Comparison of ENCODE assay signal across 10 cellular contexts in genomic region chr13:112067121-112067741, GRCh38. TPM values are rescaled to one million over a fixed set of nuclear protein-coding genes. Genes with fewer than 3 reads are reported as not detected.
DNase-seq lines count a peak whose midpoint lies in the region; ATAC-seq and TF ChIP-seq lines count a peak whose summit lies in the region.
"Had no signal": no experiment of that assay in that cellular context is flagged by ENCODE, and none has a peak within 500 bp of the region (broad histone marks: within the 10 kb centered on the region; RNA-seq: fewer than 3 reads in every experiment).

Gene SOX1, plus strand, starts transcription at chr13:112067149. Its CDS starts 510 bp downstream, at chr13:112067659.

- H4K8ac ChIP-seq in mesendoderm (ENCODE audit: low read depth, low read length) = no peak within 1 kb of the TSS

- no peaks in the 10 kb centered on the region for H3K9me3 ChIP-seq in tibial artery

- TF ChIP-seq CTCF in tibial artery (IDR thresholded peaks at IDR 0.05) = no peak

- H3K9ac ChIP-seq in mesendoderm (ENCODE audit: low read length) = no peak within 1 kb of the TSS

- peak within 1 kb of the TSS; percentile 54 for H3K4me2 ChIP-seq in mesendoderm (ENCODE audit: low read length)

- H3K4ac ChIP-seq in mesendoderm (ENCODE audit: low read depth, low read length) = no peak within 1 kb of the TSS

- H3K27ac ChIP-seq in mesendoderm (ENCODE audit: low read depth, low read length) (no peak within 1 kb of the TSS), tibial artery (no peak within 1 kb of the TSS)

- WGBS in mesendoderm (ENCODE audit: extremely low coverage, insufficient coverage, low lambda C conversion rate) = no CpG with 5 or more reads among the region's 65 CpGs

- H2BK120ac ChIP-seq in mesendoderm (ENCODE audit: low read depth, low read length) = no peak within 1 kb of the TSS

- no peak within 1 kb of the TSS for H3K56ac ChIP-seq in mesendoderm (ENCODE audit: low read length)

- no peaks in the 10 kb centered on the region for H3K79me2 ChIP-seq in mesendoderm (ENCODE audit: control insufficient read depth, insufficient read depth, low read length)

- no peak within 1 kb of the TSS for H2BK5ac ChIP-seq in mesendoderm (ENCODE audit: low read length)

- peaks cover 12% of the 10 kb centered on the region for H3K36me3 Mint-ChIP-seq in activated naive CD4-positive, alpha-beta T cell treated with anti-CD3 and anti-CD28 coated beads, Interleukin-2, amount 50 U/mL, for 24 hours
- H3K36me3 Mint-ChIP-seq in activated T-helper 17 cell treated with anti-CD3 and anti-CD28 coated beads, Interleukin-2, amount 50 U/mL, for 72 hours (ENCODE audit: low read depth) = peaks cover 24% of the 10 kb centered on the region

- no peak for ATAC-seq in activated T-helper 17 cell treated with anti-CD3 and anti-CD28 coated beads, Interleukin-2, amount 50 U/mL, for 72 hours (replicated peaks)
- no peak for ATAC-seq in HG03175 (IDR thresholded peaks at IDR 0.05; ENCODE audit: unreplicated experiment)
- ATAC-seq in HG03025 (IDR thresholded peaks at IDR 0.05; ENCODE audit: low FRiP score, unreplicated experiment) = no peak

- H4K5ac ChIP-seq in mesendoderm (ENCODE audit: low read length) = no peak within 1 kb of the TSS

- H3K36me3 ChIP-seq in mesendoderm (ENCODE audit: control insufficient read depth, insufficient read depth, low read length) = no peaks in the 10 kb centered on the region
- H3K36me3 ChIP-seq in tibial artery = no peaks in the 10 kb centered on the region

- peak within 1 kb of the TSS; percentile 63 for H3K4me3 Mint-ChIP-seq in activated naive CD4-positive, alpha-beta T cell treated with anti-CD3 and anti-CD28 coated beads, Interleukin-2, amount 50 U/mL, for 24 hours
- H3K4me3 Mint-ChIP-seq in activated T-helper 17 cell treated with anti-CD3 and anti-CD28 coated beads, Interleukin-2, amount 50 U/mL, for 72 hours = peak within 1 kb of the TSS; percentile 37

- no peak within 1 kb of the TSS for H3K27ac Mint-ChIP-seq in activated naive CD4-positive, alpha-beta T cell treated with anti-CD3 and anti-CD28 coated beads, Interleukin-2, amount 50 U/mL, for 24 hours
- H3K27ac Mint-ChIP-seq in activated T-helper 17 cell treated with anti-CD3 and anti-CD28 coated beads, Interleukin-2, amount 50 U/mL, for 72 hours = no peak within 1 kb of the TSS

- peaks cover 47% of the 10 kb centered on the region for H3K27me3 Mint-ChIP-seq in activated naive CD4-positive, alpha-beta T cell treated with anti-CD3 and anti-CD28 coated beads, Interleukin-2, amount 50 U/mL, for 24 hours
- H3K27me3 Mint-ChIP-seq in activated T-helper 17 cell treated with anti-CD3 and anti-CD28 coated beads, Interleukin-2, amount 50 U/mL, for 72 hours = peaks cover 56% of the 10 kb centered on the region

- no peaks in the 10 kb centered on the region for H3K79me1 ChIP-seq in mesendoderm (ENCODE audit: low read length)

- DNase-seq in activated naive CD4-positive, alpha-beta T cell treated with anti-CD3 and anti-CD28 coated beads, Interleukin-2, amount 50 U/mL, for 16 hours = no peak
- DNase-seq in mesendoderm = peak; percentile 69
- no peak for DNase-seq in tibial artery
- DNase-seq in pons (ENCODE audit: low spot score) = no peak
- DNase-seq: NCI-H1694 treated with DMSO at 0.1 percent for 48 hours had no signal

- H3K18ac ChIP-seq in mesendoderm (ENCODE audit: low read length) = no peak within 1 kb of the TSS

- H3K4me1 ChIP-seq in mesendoderm (ENCODE audit: control insufficient read depth, low read depth, low read length) (no peaks in the 10 kb centered on the region), tibial artery (peaks cover 0 to 36% (median 25%) of the 10 kb centered on the region in 4 donors)

- H2BK15ac ChIP-seq in mesendoderm (replicated peaks; ENCODE audit: low read depth) = no peak within 1 kb of the TSS

- H3K9me3 Mint-ChIP-seq in activated naive CD4-positive, alpha-beta T cell treated with anti-CD3 and anti-CD28 coated beads, Interleukin-2, amount 50 U/mL, for 24 hours = peaks cover 4% of the 10 kb centered on the region
- H3K9me3 Mint-ChIP-seq in activated T-helper 17 cell treated with anti-CD3 and anti-CD28 coated beads, Interleukin-2, amount 50 U/mL, for 72 hours = no peaks in the 10 kb centered on the region

- H3K4me3 ChIP-seq in mesendoderm (ENCODE audit: low read length) (no peak within 1 kb of the TSS), tibial artery (peak within 1 kb of the TSS; percentile 33 to 48)

- H3K27me3 ChIP-seq in mesendoderm (ENCODE audit: insufficient read depth, low read length, poor library complexity) = peaks cover 72% of the 10 kb centered on the region
- H3K27me3 ChIP-seq in tibial artery = peaks cover 0 to 96% of the 10 kb centered on the region in 2 donors

- H3K23ac ChIP-seq in mesendoderm (ENCODE audit: low read length) = no peak within 1 kb of the TSS

- intact Hi-C loops in tibial artery (cut with DNase I; ENCODE audit: low total_unique reads) = no loop called here

- peaks cover 15% of the 10 kb centered on the region for H3K4me1 Mint-ChIP-seq in activated naive CD4-positive, alpha-beta T cell treated with anti-CD3 and anti-CD28 coated beads, Interleukin-2, amount 50 U/mL, for 24 hours
- no peaks in the 10 kb centered on the region for H3K4me1 Mint-ChIP-seq in activated T-helper 17 cell treated with anti-CD3 and anti-CD28 coated beads, Interleukin-2, amount 50 U/mL, for 72 hours

- no peak within 1 kb of the TSS for H2AK5ac ChIP-seq in mesendoderm (ENCODE audit: low read length)

RNA-seq across cellular contexts. Expression of gene SOX1, which starts in this region (rescaled TPM):
- not detected for total RNA-seq in activated T-helper 17 cell treated with anti-CD3 and anti-CD28 coated beads, Interleukin-2, amount 50 U/mL, for 72 hours
- 0.03 TPM for polyA plus RNA-seq in mesendoderm (2013, experiment 1 of 2)
- 0.01 TPM for polyA plus RNA-seq in mesendoderm (2013, experiment 2 of 2)
- polyA plus RNA-seq: adipose tissue had no signal
